ENCODE assay signal across 13 cellular contexts in genomic region chr1:37449936-37450335, GRCh38. TPM values are rescaled to one million over a fixed set of nuclear protein-coding genes. Genes with fewer than 3 reads are reported as not detected.
DNase-seq lines count a peak whose midpoint lies in the region; ATAC-seq, FAIRE-seq and TF ChIP-seq lines count a peak whose summit lies in the region.
"Had no signal": no experiment of that assay in that cellular context is flagged by ENCODE, and none has a peak within 500 bp of the region (broad histone marks: within the 10 kb centered on the region; RNA-seq: fewer than 3 reads in every experiment).

No MANE protein-coding gene starts in this region.

- no peak overlapping the region for H3K4me3 Mint-ChIP-seq in stimulated activated naive CD8-positive, alpha-beta T cell treated with anti-CD3 and anti-CD28 coated beads, Interleukin-15, Interleukin-2, amounts not matched to agents 100 ng/mL and 50 ng/mL, for 24 hours
- H3K4me3 Mint-ChIP-seq: WTC11 had no signal

- CTCF ChIA-PET in OCI-LY7 (lab: Charles Lee; ENCODE audit: unreplicated experiment): interaction anchor here (0.6 to 1.4 kb wide), 3 partner anchors 9 to 626 kb away, joined by 3 to 7 read pairs (median 3); no protein-coding TSS in a partner anchor
- CTCF ChIA-PET in GM12878 (lab: Yijun Ruan, JAX): interaction anchor here (0.6 to 3.0 kb wide), 9 partner anchors 8 to 234 kb away, joined by 3 to 32 read pairs (median 4); no protein-coding TSS in a partner anchor

- H3K4me1 Mint-ChIP-seq in stimulated activated naive CD8-positive, alpha-beta T cell treated with anti-CD3 and anti-CD28 coated beads, Interleukin-15, Interleukin-2, amounts not matched to agents 100 ng/mL and 50 ng/mL, for 24 hours (ENCODE audit: low read depth): peaks cover 14% of the 10 kb centered on the region

- no peaks in the 10 kb centered on the region for H3K36me3 ChIP-seq in OCI-LY7 (ENCODE audit: insufficient read depth, low read length)
- no peaks in the 10 kb centered on the region for H3K36me3 ChIP-seq in GM12878 (ENCODE audit: control insufficient read depth in 2 of 2, insufficient read depth in 2 of 2, low read length in 1 of 2)

- H3K4me3 ChIP-seq in OCI-LY7 (ENCODE audit: low read depth, low read length, poor library complexity, severe bottlenecking): no peak overlapping the region
- H3K4me3 ChIP-seq in GM12878: no peak overlapping the region
- H3K4me3 ChIP-seq: PC-9 had no signal

- no peak for TF ChIP-seq EP300 in GM12878 (IDR thresholded peaks at IDR 0.05; ENCODE audit: borderline replicate concordance in 1 of 2, control insufficient read depth in 1 of 2, low read depth in 2 of 2, low read length in 2 of 2)

- in situ Hi-C loops in GM12878 (cut with MboI) (no loop called here), ACHN (cut with HindIII; ENCODE audit: low pct_ligation_motif_present, low pct_unique_long_range_greater_than_20kb, low sequenced_read_pairs) (no loop called here)

- no TSS peak for BruUV-seq in OCI-LY7 (replicated peaks; lab: Mats Ljungman, UMichigan)
- BruUV-seq in GM12878 (replicated peaks; lab: Mats Ljungman, UMichigan): no TSS peak

- peak; percentile 51 for ATAC-seq in GM12878
- ATAC-seq: WTC11 had no signal

- TF ChIP-seq POLR2A in GM12878 (IDR thresholded peaks at IDR 0.05; ENCODE audit: low read depth, low read length): no peak

- no peaks in the 10 kb centered on the region for H3K27me3 ChIP-seq in GM12878 (replicated peaks in 1 of 2; ENCODE audit: control insufficient read depth in 2 of 2, insufficient read depth in 2 of 2, low read length in 1 of 2)

- H3K79me2 ChIP-seq in OCI-LY7 (ENCODE audit: insufficient read depth, low read depth, low read length): no peaks in the 10 kb centered on the region
- no peaks in the 10 kb centered on the region for H3K79me2 ChIP-seq in GM12878 (ENCODE audit: control insufficient read depth, insufficient read depth, low read length)

- intact Hi-C loops in OCI-LY7 (cut with micrococcal nuclease; ENCODE audit: unreplicated experiment): loop anchor here (10.0 kb wide), 1 partner anchor 115 kb away; no protein-coding TSS in a partner anchor
- intact Hi-C loops in GM12878 (cut with micrococcal nuclease; ENCODE audit: unreplicated experiment): no loop called here

- peaks cover 4% of the 10 kb centered on the region for H3K27me3 Mint-ChIP-seq in stimulated activated naive CD8-positive, alpha-beta T cell treated with anti-CD3 and anti-CD28 coated beads, Interleukin-15, Interleukin-2, amounts not matched to agents 100 ng/mL and 50 ng/mL, for 24 hours

- H3K4me1 ChIP-seq in OCI-LY7 (ENCODE audit: insufficient read depth, low read length, poor library complexity, severe bottlenecking) (peaks cover 20% of the 10 kb centered on the region), GM12878 (ENCODE audit: control insufficient read depth, insufficient read depth, low read length) (no peaks in the 10 kb centered on the region)

- H3K36me3 Mint-ChIP-seq in stimulated activated naive CD8-positive, alpha-beta T cell treated with anti-CD3 and anti-CD28 coated beads, Interleukin-15, Interleukin-2, amounts not matched to agents 100 ng/mL and 50 ng/mL, for 24 hours (ENCODE audit: low read depth): no peaks in the 10 kb centered on the region
- H3K36me3 Mint-ChIP-seq: WTC11 had no signal

- peak overlapping the region; percentile 70 for H2AFZ ChIP-seq in OCI-LY7 (ENCODE audit: low read length)
- H2AFZ ChIP-seq in GM12878 (ENCODE audit: control insufficient read depth, low read depth, low read length): no peak overlapping the region; the same call in 1 of the 2 replicates
- H2AFZ ChIP-seq: PC-9 had no signal

- RAD21 ChIA-PET in GM12878 (lab: Charles Lee; ENCODE audit: unreplicated experiment): interaction anchor here (1.4 to 15.1 kb wide), 2 partner anchors 38 to 232 kb away, joined by 3 to 166 read pairs; no protein-coding TSS in a partner anchor

- H3K4me2 ChIP-seq in OCI-LY7 (ENCODE audit: low read length) (peak overlapping the region; percentile 48), GM12878 (ENCODE audit: control insufficient read depth, insufficient read depth) (no peak overlapping the region)
- H3K4me2 ChIP-seq: PC-9 had no signal

- POLR2A ChIA-PET in OCI-LY7 (lab: Charles Lee): interaction anchor here (0.6 to 1.3 kb wide), 4 partner anchors 29 to 50 kb away, joined by 3 to 4 read pairs (median 3); no protein-coding TSS in a partner anchor
- POLR2A ChIA-PET in GM12878 (lab: Charles Lee): no interaction called here

- no peaks in the 10 kb centered on the region for H3K9me3 Mint-ChIP-seq in stimulated activated naive CD8-positive, alpha-beta T cell treated with anti-CD3 and anti-CD28 coated beads, Interleukin-15, Interleukin-2, amounts not matched to agents 100 ng/mL and 50 ng/mL, for 24 hours
- H3K9me3 Mint-ChIP-seq: WTC11 had no signal

- peak; percentile 12 for DNase-seq in activated naive CD4-positive, alpha-beta T cell treated with Interleukin-2 at 50 U/mL for 16 hours
- DNase-seq in activated naive CD4-positive, alpha-beta T cell (lab: John Stamatoyannopoulos, UW): no peak
- DNase-seq in OCI-LY7 (ENCODE audit: low spot score) (peak; percentile 68), GM12878 (ENCODE audit: low read depth, low spot score) (no peak), cerebellar nuclear complex (lab: John Stamatoyannopoulos, UW) (no peak), NCI-H526 (lab: John Stamatoyannopoulos, UW) (no peak), ACHN (no peak)
- DNase-seq: effector CD4-positive, alpha-beta T cell; NCI-H1417 treated with DMSO at 0.1 percent for 48 hours; PC-9; retina had no signal

- no peaks in the 10 kb centered on the region for H3K9me2 ChIP-seq in OCI-LY7 (ENCODE audit: insufficient read depth, low read length)

- TF ChIP-seq RAD21 in GM12878 (IDR thresholded peaks at IDR 0.05; ENCODE audit: insufficient read depth, low read depth, low read length): no peak

- peak overlapping the region; percentile 49 for H3K27ac Mint-ChIP-seq in stimulated activated naive CD8-positive, alpha-beta T cell treated with anti-CD3 and anti-CD28 coated beads, Interleukin-15, Interleukin-2, amounts not matched to agents 100 ng/mL and 50 ng/mL, for 24 hours
- H3K27ac Mint-ChIP-seq: WTC11 had no signal

- H4K20me1 ChIP-seq in OCI-LY7 (ENCODE audit: insufficient read depth, low read length) (no peaks in the 10 kb centered on the region), GM12878 (ENCODE audit: control insufficient read depth, insufficient read depth) (no peaks in the 10 kb centered on the region)

- WGBS in GM12878 (ENCODE audit: insufficient coverage, insufficient replicate concordance, low lambda C conversion rate, missing lambda C conversion rate): 10% methylated on average over 5 of the region's 5 CpGs

- FAIRE-seq in GM12878 (lab: Jason Lieb, UNC): no peak

- SMC1A ChIA-PET in GM12878 (lab: Charles Lee; ENCODE audit: uncharacterized antibody, unreplicated experiment): interaction anchor here (0.7 to 3.6 kb wide), 5 partner anchors 14 to 232 kb away, joined by 3 to 26 read pairs (median 3); partner anchors contain the start of gene SNIP1

- H3K9me3 ChIP-seq in OCI-LY7 (ENCODE audit: low read length): no peaks in the 10 kb centered on the region
- H3K9me3 ChIP-seq in GM12878 (replicated peaks; ENCODE audit: control insufficient read depth, insufficient read depth, low read length): no peaks in the 10 kb centered on the region

- no peak overlapping the region for H3K27ac ChIP-seq in OCI-LY7 (ENCODE audit: low read depth, low read length, poor library complexity, severe bottlenecking)
- H3K27ac ChIP-seq in GM12878 (ENCODE audit: control insufficient read depth, insufficient read depth): no peak overlapping the region
- H3K27ac ChIP-seq: PC-9 had no signal

- no peak overlapping the region for H3K9ac ChIP-seq in GM12878 (ENCODE audit: control insufficient read depth, insufficient read depth, low read length)

- TF ChIP-seq CTCF in OCI-LY7 (conservative IDR thresholded peaks at IDR 0.05; ENCODE audit: low read length) (no peak), GM12878 (IDR thresholded peaks at IDR 0.05 in 2 of 3, conservative IDR thresholded peaks at IDR 0.05 in 1 of 3; ENCODE audit: control insufficient read depth in 2 of 3, extremely low read depth in 1 of 3, insufficient read depth in 1 of 3, low read depth in 3 of 3, low read length in 3 of 3) (no peak)

TF ChIP-seq in GM12878, 131 proteins besides CTCF, POLR2A, EP300 and RAD21:
- TF ChIP-seq MEF2B (IDR thresholded peaks at IDR 0.05; ENCODE audit: partially characterized antibody, poor library complexity, severe bottlenecking) (no peak), POLR2AphosphoS2 (IDR thresholded peaks at IDR 0.05; ENCODE audit: low read depth, low read length) (no peak), SPI1 (IDR thresholded peaks at IDR 0.05; ENCODE audit: borderline replicate concordance, insufficient read depth, low read depth, low read length) (peak; percentile 53; the same call in 1 of the 2 replicates)

RNA-seq across cellular contexts. Expression of gene ZC3H12A, which starts 24.4 kb away (rescaled TPM):
- 11.2 and 20.7 TPM in 2 replicates for total RNA-seq in OCI-LY7 (2014; rRNA removed; shearing (Covaris generic))
- total RNA-seq in OCI-LY7 (2022) (9.8 and 11.5 TPM in 2 replicates), GM12878 (2014; rRNA removed) (19.0 and 23.0 TPM in 2 replicates), GM12878 (2014; rRNA removed; fragmentation: Illumina TruSeq; extraction: Trizol) (9.3 and 10.9 TPM in 2 replicates), GM12878 (2021) (25.1 and 27.0 TPM in 2 replicates)
- 50.7 and 64.9 TPM in 2 replicates for total RNA-seq in GM12878 (2013; cell fraction: nucleolus; rRNA removed)
- polyA plus RNA-seq in GM12878 (2011; ENCODE audit: low read depth): 5.7 TPM
- polyA plus RNA-seq in GM12878 (2011; rRNA removed) (10.4 and 19.2 TPM in 2 replicates), GM12878 (2014; fragmentation: Illumina TruSeq; extraction: Trizol) (2.0 and 9.0 TPM in 2 replicates), GM12878 (2014; fragmentation: Nextera tagmentation; extraction: Ambion mirVana) (under 1 TPM; 0.35 to 0.88 TPM), GM12878 (2014; rRNA removed) (27.8 and 30.2 TPM in 2 replicates), GM12878 (2016; fragmentation: Nextera tagmentation; extraction: Ambion mirVana) (10 to 100 TPM; 11.7 to 15.9 TPM)
- polyA plus RNA-seq in GM12878 (2011; cell fraction: cytosol; rRNA removed): 24.2 and 34.5 TPM in 2 replicates
- polyA plus RNA-seq in GM12878 (2011; cell fraction: nucleus; rRNA removed): 152 and 154 TPM in 2 replicates
- polyA plus RNA-seq in GM12878 (2012): 17.6 and 23.4 TPM in 2 replicates
- 27.5 and 57.4 TPM in 2 replicates for polyA minus RNA-seq in GM12878 (2011; rRNA and poly(A)+ RNA removed)
- polyA minus RNA-seq in GM12878 (2011; cell fraction: cytosol; rRNA and poly(A)+ RNA removed): 15.6 and 17.7 TPM in 2 replicates
- polyA minus RNA-seq in GM12878 (2011; cell fraction: nucleus; rRNA and poly(A)+ RNA removed): 52.6 and 80.8 TPM in 2 replicates

Comparison
In these comparisons a context has a peak if more than half of its experiments do, and no peak if none do; other contexts are left out.
1. DNase-seq: peak in activated naive CD4-positive, alpha-beta T cell treated with Interleukin-2 at 50 U/mL for 16 hours (single experiment) and OCI-LY7 (single experiment); none in activated naive CD4-positive, alpha-beta T cell (0 of 4), GM12878 (single experiment), cerebellar nuclear complex (0 of 2), NCI-H526 (0 of 2) and ACHN (single experiment).